Comparison of ENCODE assay signal across 9 cellular contexts in genomic region chr2:118881490-118882129, GRCh38. TPM values are rescaled to one million over a fixed set of nuclear protein-coding genes. Genes with fewer than 3 reads are reported as not detected.
DNase-seq lines count a peak whose midpoint lies in the region; ATAC-seq and FAIRE-seq lines count a peak whose summit lies in the region.
"Had no signal": no experiment of that assay in that cellular context is flagged by ENCODE, and none has a peak within 500 bp of the region (broad histone marks: within the 10 kb centered on the region; RNA-seq: fewer than 3 reads in every experiment).

No MANE protein-coding gene starts in this region.

- H3K18ac ChIP-seq in mesendoderm (ENCODE audit: low read length) = no peak overlapping the region

- FAIRE-seq in GM19239 (lab: Jason Lieb, UNC) = peak; percentile 79

- no peak overlapping the region for H2BK120ac ChIP-seq in mesendoderm (ENCODE audit: low read depth, low read length)

- no peak overlapping the region for H3K23ac ChIP-seq in mesendoderm (ENCODE audit: low read length)

- H3K4me3 ChIP-seq in BLaER1 treated with 17β-estradiol and CSF1 and Interleukin-3, amounts not matched to agents 10 nM and 100 nM = no peak overlapping the region
- H3K4me3 ChIP-seq in mesendoderm (ENCODE audit: low read length) = no peak overlapping the region

- ATAC-seq in HG03196 (IDR thresholded peaks at IDR 0.05; ENCODE audit: unreplicated experiment) = peak; percentile 82

- DNase-seq in GM19239 (ENCODE audit: insufficient read length, low spot score) (peak; percentile 31), NCI-H510A (lab: John Stamatoyannopoulos, UW) (peak; percentile 43), dermis blood vessel endothelial cell (peak; percentile 71), mesendoderm (peak; percentile 85)
- peak; percentile 56 to 58 for DNase-seq in activated CD4-positive, alpha-beta T cell treated with anti-CD3 and anti-CD28 coated beads for 4 hours
- peak; percentile 19 to 29 for DNase-seq in stimulated activated CD8-positive, alpha-beta memory T cell treated with anti-CD3 and anti-CD28 coated beads, Interleukin-7, amount 100 ng/mL, for 4 hours (ENCODE audit: low read depth in 2 of 2)

- no peak overlapping the region for H3K9ac ChIP-seq in BLaER1 treated with 17β-estradiol and CSF1 and Interleukin-3, amounts not matched to agents 10 nM and 100 nM
- no peak overlapping the region for H3K9ac ChIP-seq in mesendoderm (ENCODE audit: low read length)

- H3K27ac ChIP-seq in BLaER1 treated with 17β-estradiol and CSF1 and Interleukin-3, amounts not matched to agents 10 nM and 100 nM = no peak overlapping the region
- H3K27ac ChIP-seq in mesendoderm (ENCODE audit: low read depth, low read length) = no peak overlapping the region

- no peaks in the 10 kb centered on the region for H3K36me3 ChIP-seq in BLaER1 treated with 17β-estradiol and CSF1 and Interleukin-3, amounts not matched to agents 10 nM and 100 nM
- H3K36me3 ChIP-seq in mesendoderm (ENCODE audit: control insufficient read depth, insufficient read depth, low read length) = no peaks in the 10 kb centered on the region

- H3K4me2 ChIP-seq in BLaER1 treated with 17β-estradiol and CSF1 and Interleukin-3, amounts not matched to agents 10 nM and 100 nM = peak overlapping the region in 8 of 11 experiments; percentile 67 to 97 (median 82); a peak in 9 of 22 replicates
- H3K4me2 ChIP-seq in mesendoderm (ENCODE audit: low read length) = no peak overlapping the region

- peaks cover 0 to 10% (median 0%) of the 10 kb centered on the region in 11 experiments; a peak in 6 of 22 replicates for H3K9me3 ChIP-seq in BLaER1 treated with 17β-estradiol and CSF1 and Interleukin-3, amounts not matched to agents 10 nM and 100 nM (replicated peaks in 1 of 11)

- no peak overlapping the region for H2BK15ac ChIP-seq in mesendoderm (replicated peaks; ENCODE audit: low read depth)

- no peak overlapping the region for H3K4ac ChIP-seq in mesendoderm (ENCODE audit: low read depth, low read length)

- no CpG with 5 or more reads among the region's 10 CpGs for WGBS in mesendoderm (ENCODE audit: extremely low coverage, insufficient coverage, low lambda C conversion rate)

- no peaks in the 10 kb centered on the region for H3K27me3 ChIP-seq in BLaER1 treated with 17β-estradiol and CSF1 and Interleukin-3, amounts not matched to agents 10 nM and 100 nM
- no peaks in the 10 kb centered on the region for H3K27me3 ChIP-seq in mesendoderm (ENCODE audit: insufficient read depth, low read length, poor library complexity)

- peaks cover 13 to 59% (median 29%) of the 10 kb centered on the region in 10 experiments for H3K4me1 ChIP-seq in BLaER1 treated with 17β-estradiol and CSF1 and Interleukin-3, amounts not matched to agents 10 nM and 100 nM
- H3K4me1 ChIP-seq in mesendoderm (ENCODE audit: control insufficient read depth, low read depth, low read length) = no peaks in the 10 kb centered on the region

- no peaks in the 10 kb centered on the region for H3K79me1 ChIP-seq in mesendoderm (ENCODE audit: low read length)

- no peaks in the 10 kb centered on the region for H4K20me1 ChIP-seq in BLaER1 treated with 17β-estradiol and CSF1 and Interleukin-3, amounts not matched to agents 10 nM and 100 nM

- H4K8ac ChIP-seq in mesendoderm (ENCODE audit: low read depth, low read length) = no peak overlapping the region

- no peak overlapping the region for H3K56ac ChIP-seq in mesendoderm (ENCODE audit: low read length)

- H2AK5ac ChIP-seq in mesendoderm (ENCODE audit: low read length) = no peak overlapping the region

- no peaks in the 10 kb centered on the region for H3K79me2 ChIP-seq in mesendoderm (ENCODE audit: control insufficient read depth, insufficient read depth, low read length)

- no peak overlapping the region for H4K5ac ChIP-seq in mesendoderm (ENCODE audit: low read length)

- H2BK5ac ChIP-seq in mesendoderm (ENCODE audit: low read length) = no peak overlapping the region

RNA-seq across cellular contexts. Expression of gene EN1, which starts 34.2 kb away (rescaled TPM):
- not detected in 2 replicates for total RNA-seq in dermis blood vessel endothelial cell
- 0.01 TPM for polyA plus RNA-seq in mesendoderm (2013, experiment 1 of 2)
- polyA plus RNA-seq in mesendoderm (2013, experiment 2 of 2) = not detected
- polyA plus RNA-seq: IgD-negative memory B cell had no signal

Comparison
In these comparisons a context has a peak if more than half of its experiments do, and no peak if none do; other contexts are left out.
1. DNase-seq: peak in every context shown above with its lines; median percentile 85 in mesendoderm; 71 in dermis blood vessel endothelial cell; 57 in activated CD4-positive, alpha-beta T cell treated with anti-CD3 and anti-CD28 coated beads for 4 hours; 43 in NCI-H510A; 31 in GM19239; 24 in stimulated activated CD8-positive, alpha-beta memory T cell treated with anti-CD3 and anti-CD28 coated beads, Interleukin-7, amount 100 ng/mL, for 4 hours.